ENCODE assay signal across 1 cellular context in the genomic region with DNA sequence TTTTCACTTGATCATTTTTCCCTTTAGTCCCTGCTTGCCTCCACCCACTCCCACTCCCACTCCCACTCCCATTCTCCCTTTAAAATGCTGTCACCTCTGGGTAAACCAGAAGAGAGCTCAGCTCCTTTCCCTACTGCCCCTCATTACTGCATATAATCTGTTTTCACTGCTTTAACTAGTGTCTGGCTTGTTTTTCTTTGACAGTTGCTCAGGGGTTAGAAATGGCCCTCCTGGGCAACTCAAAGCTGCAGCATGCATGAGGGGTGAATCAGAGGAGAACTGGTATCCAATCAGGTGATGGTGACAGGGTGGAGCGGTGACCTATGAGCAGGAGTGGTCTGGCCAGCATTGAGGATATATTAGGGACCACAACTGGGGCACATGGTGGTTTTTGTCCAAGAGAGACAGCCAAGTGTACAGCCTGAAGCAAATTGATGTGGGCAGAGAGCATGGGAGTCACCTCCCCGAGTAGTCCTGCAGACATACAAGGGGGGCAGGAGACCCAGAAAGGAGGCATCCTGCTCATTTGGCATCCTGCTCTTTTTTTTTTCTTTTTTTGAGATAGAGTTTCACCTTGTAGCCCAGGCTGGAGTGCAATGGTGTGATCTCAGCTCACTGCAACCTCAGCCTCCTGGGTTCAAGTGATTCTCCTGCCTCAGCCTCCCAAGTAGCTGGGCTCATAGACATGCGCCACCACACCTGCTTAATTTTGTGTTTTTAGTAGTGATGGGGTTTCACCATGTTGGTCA.
TF ChIP-seq lines count a peak whose summit lies in the region.

No MANE protein-coding gene starts in this region.

TF ChIP-seq in HepG2, 621 proteins besides CTCF, POLR2A, EP300 and RAD21 (continues in another document):
- TF ChIP-seq, protein P1, sequence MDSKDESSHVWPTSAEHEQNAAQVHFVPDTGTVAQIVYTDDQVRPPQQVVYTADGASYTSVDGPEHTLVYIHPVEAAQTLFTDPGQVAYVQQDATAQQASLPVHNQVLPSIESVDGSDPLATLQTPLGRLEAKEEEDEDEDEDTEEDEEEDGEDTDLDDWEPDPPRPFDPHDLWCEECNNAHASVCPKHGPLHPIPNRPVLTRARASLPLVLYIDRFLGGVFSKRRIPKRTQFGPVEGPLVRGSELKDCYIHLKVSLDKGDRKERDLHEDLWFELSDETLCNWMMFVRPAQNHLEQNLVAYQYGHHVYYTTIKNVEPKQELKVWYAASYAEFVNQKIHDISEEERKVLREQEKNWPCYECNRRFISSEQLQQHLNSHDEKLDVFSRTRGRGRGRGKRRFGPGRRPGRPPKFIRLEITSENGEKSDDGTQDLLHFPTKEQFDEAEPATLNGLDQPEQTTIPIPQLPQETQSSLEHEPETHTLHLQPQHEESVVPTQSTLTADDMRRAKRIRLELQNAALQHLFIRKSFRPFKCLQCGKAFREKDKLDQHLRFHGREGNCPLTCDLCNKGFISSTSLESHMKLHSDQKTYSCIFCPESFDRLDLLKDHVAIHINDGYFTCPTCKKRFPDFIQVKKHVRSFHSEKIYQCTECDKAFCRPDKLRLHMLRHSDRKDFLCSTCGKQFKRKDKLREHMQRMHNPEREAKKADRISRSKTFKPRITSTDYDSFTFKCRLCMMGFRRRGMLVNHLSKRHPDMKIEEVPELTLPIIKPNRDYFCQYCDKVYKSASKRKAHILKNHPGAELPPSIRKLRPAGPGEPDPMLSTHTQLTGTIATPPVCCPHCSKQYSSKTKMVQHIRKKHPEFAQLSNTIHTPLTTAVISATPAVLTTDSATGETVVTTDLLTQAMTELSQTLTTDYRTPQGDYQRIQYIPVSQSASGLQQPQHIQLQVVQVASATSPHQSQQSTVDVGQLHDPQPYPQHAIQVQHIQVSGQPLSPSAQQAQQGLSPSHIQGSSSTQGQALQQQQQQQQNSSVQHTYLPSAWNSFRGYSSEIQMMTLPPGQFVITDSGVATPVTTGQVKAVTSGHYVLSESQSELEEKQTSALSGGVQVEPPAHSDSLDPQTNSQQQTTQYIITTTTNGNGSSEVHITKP (CRISPR knock-in tag; IDR thresholded peaks at IDR 0.05; ENCODE audit: low read depth), result peak; percentile 84
- TF ChIP-seq ARID5B (CRISPR knock-in tag; IDR thresholded peaks at IDR 0.05) (peak; percentile 30; the same call in 1 of the 2 replicates), POLR2AphosphoS5 (IDR thresholded peaks at IDR 0.05; ENCODE audit: low read depth, low read length) (peak; percentile 91), ZNF670 (CRISPR knock-in tag; IDR thresholded peaks at IDR 0.05; ENCODE audit: borderline replicate concordance) (peak; percentile 75; the same call in 1 of the 2 replicates), ZKSCAN1 (IDR thresholded peaks at IDR 0.05; ENCODE audit: low read length) (no peak), CREB1 (IDR thresholded peaks at IDR 0.05) (no peak), CREB1 (CRISPR knock-in tag; IDR thresholded peaks at IDR 0.05) (peak; percentile 80), SALL2 (CRISPR knock-in tag; IDR thresholded peaks at IDR 0.05) (no peak), ZNF672 (CRISPR knock-in tag; IDR thresholded peaks at IDR 0.05) (no peak), PLRG1 (conservative IDR thresholded peaks at IDR 0.05) (no peak), KDM4B (CRISPR knock-in tag; IDR thresholded peaks at IDR 0.05) (no peak), ZBTB38 (CRISPR knock-in tag; IDR thresholded peaks at IDR 0.05) (0 out of 2 replicates have a peak, but pooled peaks have one; percentile 30), NFYB (CRISPR knock-in tag; IDR thresholded peaks at IDR 0.05) (peak; percentile 72), ZNF337 (CRISPR knock-in tag; IDR thresholded peaks at IDR 0.05; ENCODE audit: borderline replicate concordance, low read depth) (peak; percentile 55; the same call in 1 of the 2 replicates), ZNF883 (CRISPR knock-in tag; IDR thresholded peaks at IDR 0.05; ENCODE audit: not compliant biosample characterization) (peak; percentile 76), MED1 (CRISPR knock-in tag; IDR thresholded peaks at IDR 0.05) (peak; percentile 67), CHD2 (IDR thresholded peaks at IDR 0.05; ENCODE audit: low read depth, low read length) (no peak), SALL1 (CRISPR knock-in tag; IDR thresholded peaks at IDR 0.05) (peak; percentile 51), ZNF709 (CRISPR knock-in tag; IDR thresholded peaks at IDR 0.05) (0 out of 2 replicates have a peak, but pooled peaks have one; percentile 19), NCOA2 (CRISPR knock-in tag; IDR thresholded peaks at IDR 0.05) (peak; percentile 38; the same call in 1 of the 2 replicates)
- TF ChIP-seq, protein P2, sequence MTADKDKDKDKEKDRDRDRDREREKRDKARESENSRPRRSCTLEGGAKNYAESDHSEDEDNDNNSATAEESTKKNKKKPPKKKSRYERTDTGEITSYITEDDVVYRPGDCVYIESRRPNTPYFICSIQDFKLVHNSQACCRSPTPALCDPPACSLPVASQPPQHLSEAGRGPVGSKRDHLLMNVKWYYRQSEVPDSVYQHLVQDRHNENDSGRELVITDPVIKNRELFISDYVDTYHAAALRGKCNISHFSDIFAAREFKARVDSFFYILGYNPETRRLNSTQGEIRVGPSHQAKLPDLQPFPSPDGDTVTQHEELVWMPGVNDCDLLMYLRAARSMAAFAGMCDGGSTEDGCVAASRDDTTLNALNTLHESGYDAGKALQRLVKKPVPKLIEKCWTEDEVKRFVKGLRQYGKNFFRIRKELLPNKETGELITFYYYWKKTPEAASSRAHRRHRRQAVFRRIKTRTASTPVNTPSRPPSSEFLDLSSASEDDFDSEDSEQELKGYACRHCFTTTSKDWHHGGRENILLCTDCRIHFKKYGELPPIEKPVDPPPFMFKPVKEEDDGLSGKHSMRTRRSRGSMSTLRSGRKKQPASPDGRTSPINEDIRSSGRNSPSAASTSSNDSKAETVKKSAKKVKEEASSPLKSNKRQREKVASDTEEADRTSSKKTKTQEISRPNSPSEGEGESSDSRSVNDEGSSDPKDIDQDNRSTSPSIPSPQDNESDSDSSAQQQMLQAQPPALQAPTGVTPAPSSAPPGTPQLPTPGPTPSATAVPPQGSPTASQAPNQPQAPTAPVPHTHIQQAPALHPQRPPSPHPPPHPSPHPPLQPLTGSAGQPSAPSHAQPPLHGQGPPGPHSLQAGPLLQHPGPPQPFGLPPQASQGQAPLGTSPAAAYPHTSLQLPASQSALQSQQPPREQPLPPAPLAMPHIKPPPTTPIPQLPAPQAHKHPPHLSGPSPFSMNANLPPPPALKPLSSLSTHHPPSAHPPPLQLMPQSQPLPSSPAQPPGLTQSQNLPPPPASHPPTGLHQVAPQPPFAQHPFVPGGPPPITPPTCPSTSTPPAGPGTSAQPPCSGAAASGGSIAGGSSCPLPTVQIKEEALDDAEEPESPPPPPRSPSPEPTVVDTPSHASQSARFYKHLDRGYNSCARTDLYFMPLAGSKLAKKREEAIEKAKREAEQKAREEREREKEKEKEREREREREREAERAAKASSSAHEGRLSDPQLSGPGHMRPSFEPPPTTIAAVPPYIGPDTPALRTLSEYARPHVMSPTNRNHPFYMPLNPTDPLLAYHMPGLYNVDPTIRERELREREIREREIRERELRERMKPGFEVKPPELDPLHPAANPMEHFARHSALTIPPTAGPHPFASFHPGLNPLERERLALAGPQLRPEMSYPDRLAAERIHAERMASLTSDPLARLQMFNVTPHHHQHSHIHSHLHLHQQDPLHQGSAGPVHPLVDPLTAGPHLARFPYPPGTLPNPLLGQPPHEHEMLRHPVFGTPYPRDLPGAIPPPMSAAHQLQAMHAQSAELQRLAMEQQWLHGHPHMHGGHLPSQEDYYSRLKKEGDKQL (CRISPR knock-in tag; IDR thresholded peaks at IDR 0.05; ENCODE audit: low read depth), result 0 out of 2 replicates have a peak, but pooled peaks have one; percentile 29
- TF ChIP-seq, protein P3, sequence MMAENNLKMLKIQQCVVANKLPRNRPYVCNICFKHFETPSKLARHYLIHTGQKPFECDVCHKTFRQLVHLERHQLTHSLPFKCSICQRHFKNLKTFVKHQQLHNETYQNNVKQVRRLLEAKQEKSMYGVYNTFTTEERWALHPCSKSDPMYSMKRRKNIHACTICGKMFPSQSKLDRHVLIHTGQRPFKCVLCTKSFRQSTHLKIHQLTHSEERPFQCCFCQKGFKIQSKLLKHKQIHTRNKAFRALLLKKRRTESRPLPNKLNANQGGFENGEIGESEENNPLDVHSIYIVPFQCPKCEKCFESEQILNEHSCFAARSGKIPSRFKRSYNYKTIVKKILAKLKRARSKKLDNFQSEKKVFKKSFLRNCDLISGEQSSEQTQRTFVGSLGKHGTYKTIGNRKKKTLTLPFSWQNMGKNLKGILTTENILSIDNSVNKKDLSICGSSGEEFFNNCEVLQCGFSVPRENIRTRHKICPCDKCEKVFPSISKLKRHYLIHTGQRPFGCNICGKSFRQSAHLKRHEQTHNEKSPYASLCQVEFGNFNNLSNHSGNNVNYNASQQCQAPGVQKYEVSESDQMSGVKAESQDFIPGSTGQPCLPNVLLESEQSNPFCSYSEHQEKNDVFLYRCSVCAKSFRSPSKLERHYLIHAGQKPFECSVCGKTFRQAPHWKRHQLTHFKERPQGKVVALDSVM (CRISPR knock-in tag; IDR thresholded peaks at IDR 0.05), result peak; percentile 91
- TF ChIP-seq, protein P4, sequence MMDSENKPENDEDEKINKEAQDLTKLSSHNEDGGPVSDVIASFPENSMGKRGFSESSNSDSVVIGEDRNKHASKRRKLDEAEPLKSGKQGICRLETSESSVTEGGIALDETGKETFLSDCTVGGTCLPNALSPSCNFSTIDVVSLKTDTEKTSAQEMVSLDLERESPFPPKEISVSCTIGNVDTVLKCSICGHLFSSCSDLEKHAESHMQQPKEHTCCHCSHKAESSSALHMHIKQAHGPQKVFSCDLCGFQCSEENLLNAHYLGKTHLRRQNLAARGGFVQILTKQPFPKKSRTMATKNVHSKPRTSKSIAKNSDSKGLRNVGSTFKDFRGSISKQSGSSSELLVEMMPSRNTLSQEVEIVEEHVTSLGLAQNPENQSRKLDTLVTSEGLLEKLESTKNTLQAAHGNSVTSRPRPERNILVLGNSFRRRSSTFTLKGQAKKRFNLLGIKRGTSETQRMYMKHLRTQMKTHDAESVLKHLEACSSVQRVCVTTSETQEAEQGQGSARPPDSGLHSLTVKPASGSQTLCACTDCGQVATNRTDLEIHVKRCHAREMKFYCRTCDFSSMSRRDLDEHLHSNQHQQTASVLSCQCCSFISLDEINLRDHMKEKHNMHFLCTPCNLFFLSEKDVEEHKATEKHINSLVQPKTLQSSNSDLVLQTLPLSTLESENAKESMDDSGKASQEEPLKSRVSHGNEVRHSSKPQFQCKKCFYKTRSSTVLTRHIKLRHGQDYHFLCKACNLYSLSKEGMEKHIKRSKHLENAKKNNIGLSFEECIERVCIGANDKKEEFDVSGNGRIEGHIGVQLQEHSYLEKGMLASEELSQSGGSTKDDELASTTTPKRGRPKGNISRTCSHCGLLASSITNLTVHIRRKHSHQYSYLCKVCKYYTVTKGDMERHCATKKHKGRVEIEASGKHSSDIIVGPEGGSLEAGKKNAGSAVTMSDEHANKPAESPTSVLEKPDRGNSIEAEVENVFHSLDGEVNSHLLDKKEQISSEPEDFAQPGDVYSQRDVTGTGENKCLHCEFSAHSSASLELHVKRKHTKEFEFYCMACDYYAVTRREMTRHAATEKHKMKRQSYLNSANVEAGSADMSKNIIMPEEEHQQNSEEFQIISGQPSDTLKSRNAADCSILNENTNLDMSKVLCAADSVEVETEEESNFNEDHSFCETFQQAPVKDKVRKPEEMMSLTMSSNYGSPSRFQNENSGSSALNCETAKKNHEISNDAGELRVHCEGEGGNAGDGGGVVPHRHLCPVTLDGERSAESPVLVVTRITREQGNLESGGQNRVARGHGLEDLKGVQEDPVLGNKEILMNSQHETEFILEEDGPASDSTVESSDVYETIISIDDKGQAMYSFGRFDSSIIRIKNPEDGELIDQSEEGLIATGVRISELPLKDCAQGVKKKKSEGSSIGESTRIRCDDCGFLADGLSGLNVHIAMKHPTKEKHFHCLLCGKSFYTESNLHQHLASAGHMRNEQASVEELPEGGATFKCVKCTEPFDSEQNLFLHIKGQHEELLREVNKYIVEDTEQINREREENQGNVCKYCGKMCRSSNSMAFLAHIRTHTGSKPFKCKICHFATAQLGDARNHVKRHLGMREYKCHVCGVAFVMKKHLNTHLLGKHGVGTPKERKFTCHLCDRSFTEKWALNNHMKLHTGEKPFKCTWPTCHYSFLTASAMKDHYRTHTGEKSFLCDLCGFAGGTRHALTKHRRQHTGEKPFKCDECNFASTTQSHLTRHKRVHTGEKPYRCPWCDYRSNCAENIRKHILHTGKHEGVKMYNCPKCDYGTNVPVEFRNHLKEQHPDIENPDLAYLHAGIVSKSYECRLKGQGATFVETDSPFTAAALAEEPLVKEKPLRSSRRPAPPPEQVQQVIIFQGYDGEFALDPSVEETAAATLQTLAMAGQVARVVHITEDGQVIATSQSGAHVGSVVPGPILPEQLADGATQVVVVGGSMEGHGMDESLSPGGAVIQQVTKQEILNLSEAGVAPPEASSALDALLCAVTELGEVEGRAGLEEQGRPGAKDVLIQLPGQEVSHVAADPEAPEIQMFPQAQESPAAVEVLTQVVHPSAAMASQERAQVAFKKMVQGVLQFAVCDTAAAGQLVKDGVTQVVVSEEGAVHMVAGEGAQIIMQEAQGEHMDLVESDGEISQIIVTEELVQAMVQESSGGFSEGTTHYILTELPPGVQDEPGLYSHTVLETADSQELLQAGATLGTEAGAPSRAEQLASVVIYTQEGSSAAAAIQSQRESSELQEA (CRISPR knock-in tag; IDR thresholded peaks at IDR 0.05; ENCODE audit: not compliant biosample characterization), result peak; percentile 56
